Comparison of ENCODE assay signal across 8 cellular contexts in the genomic region with DNA sequence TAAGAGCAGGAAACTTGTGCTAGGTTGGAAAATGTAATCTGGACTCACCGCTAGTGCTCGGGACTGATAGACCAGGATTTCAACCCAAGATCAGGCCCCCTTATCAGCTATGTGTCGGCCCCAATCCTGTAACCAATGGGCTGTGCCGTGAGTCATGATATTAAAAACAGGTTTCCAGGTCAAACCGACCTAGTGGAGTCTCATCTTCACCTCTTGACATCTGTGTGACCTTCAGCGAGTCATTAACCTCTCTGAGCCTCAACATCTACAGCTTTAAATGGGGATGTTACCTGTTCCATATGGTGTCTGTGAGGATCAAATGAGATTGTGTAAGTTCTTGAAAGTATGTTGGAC. TPM values are rescaled to one million over a fixed set of nuclear protein-coding genes. Genes with fewer than 3 reads are reported as not detected.
DNase-seq lines count a peak whose midpoint lies in the region; ATAC-seq and TF ChIP-seq lines count a peak whose summit lies in the region.

No MANE protein-coding gene starts in this region.

- peak overlapping the region; percentile 95 for H3K4me3 ChIP-seq in iPS-18a (ENCODE audit: low read length)

- H3K4me1 ChIP-seq in iPS-18a (ENCODE audit: control insufficient read depth, low read depth, low read length): peaks cover 7% of the 10 kb centered on the region

- peaks cover 16% of the 10 kb centered on the region for H3K36me3 ChIP-seq in iPS-18a (ENCODE audit: control insufficient read depth, low read depth, low read length)

- no peak overlapping the region for H3K27ac ChIP-seq in iPS-18a (ENCODE audit: low read length)

- peak overlapping the region; percentile 87 for H3K9ac ChIP-seq in iPS-18a (ENCODE audit: low read length)

- intact Hi-C loops in activated T-helper 1 cell treated with anti-CD3 and anti-CD28 coated beads, Interleukin-12 subunit alpha, Interleukin-12 subunit beta, Interleukin-2, Interleukin-4 antibody, amounts not matched to agents 30 ng/mL and 10 ng/mL and 1 ng/mL, durations not matched to agents 14 hours and 24 hours and 36 hours (cut with micrococcal nuclease): loop anchor here (2.0 to 10.0 kb wide), 4 partner anchors 19 to 1944 kb away; a partner anchor contains a TSS

- no peaks in the 10 kb centered on the region for H3K27me3 Mint-ChIP-seq in activated T-helper 1 cell treated with anti-CD3 and anti-CD28 coated beads, Interleukin-12 subunit alpha, Interleukin-12 subunit beta, Interleukin-2, Interleukin-4 antibody, amounts not matched to agents 30 ng/mL and 10 ng/mL and 1 ng/mL, durations not matched to agents 14 hours and 24 hours and 36 hours (ENCODE audit: insufficient read depth)

- no peaks in the 10 kb centered on the region for H3K9me3 Mint-ChIP-seq in activated T-helper 1 cell treated with anti-CD3 and anti-CD28 coated beads, Interleukin-12 subunit alpha, Interleukin-12 subunit beta, Interleukin-2, Interleukin-4 antibody, amounts not matched to agents 30 ng/mL and 10 ng/mL and 1 ng/mL, durations not matched to agents 14 hours and 24 hours and 36 hours

- H3K36me3 Mint-ChIP-seq in activated T-helper 1 cell treated with anti-CD3 and anti-CD28 coated beads, Interleukin-12 subunit alpha, Interleukin-12 subunit beta, Interleukin-2, Interleukin-4 antibody, amounts not matched to agents 30 ng/mL and 10 ng/mL and 1 ng/mL, durations not matched to agents 14 hours and 24 hours and 36 hours (ENCODE audit: low read depth): peaks cover 26% of the 10 kb centered on the region

- in situ Hi-C loops in GM13977 (cut with MboI; ENCODE audit: low pct_unique_long_range_greater_than_20kb, low sequenced_read_pairs, unreplicated experiment): loop anchor here (10.0 to 25.0 kb wide), 2 partner anchors 123 to 236 kb away; a partner anchor contains a TSS

- TF ChIP-seq CTCF in GM10266 (IDR thresholded peaks at IDR 0.05; ENCODE audit: control insufficient read depth, insufficient read depth, low read depth, missing control alignments) (no peak), GM13977 (IDR thresholded peaks at IDR 0.05; ENCODE audit: extremely low read depth, insufficient read depth, missing control alignments) (no peak), GM20000 (IDR thresholded peaks at IDR 0.05; ENCODE audit: extremely low read depth, missing control alignments) (no peak)

- DNase-seq in GM04504 (ENCODE audit: low read depth) (peak; percentile 9), GM10266 (ENCODE audit: extremely low spot score) (no peak), GM13977 (ENCODE audit: low spot score) (no peak), GM20000 (ENCODE audit: low spot score) (no peak)
- DNase-seq in activated T-helper 1 cell treated with anti-CD3 and anti-CD28 coated beads, Interleukin-12 subunit alpha, Interleukin-12 subunit beta, Interleukin-2, Interleukin-4 antibody, amounts not matched to agents 30 ng/mL and 10 ng/mL and 1 ng/mL, durations not matched to agents 14 hours and 24 hours and 36 hours (ENCODE audit: low spot score): no peak
- DNase-seq in stimulated activated naive CD8-positive, alpha-beta T cell treated with anti-CD3 and anti-CD28 coated beads, Interleukin-15, Interleukin-2, amounts not matched to agents 100 U/mL and 50 U/mL, for 24 hours: no peak

- H3K4me1 Mint-ChIP-seq in activated T-helper 1 cell treated with anti-CD3 and anti-CD28 coated beads, Interleukin-12 subunit alpha, Interleukin-12 subunit beta, Interleukin-2, Interleukin-4 antibody, amounts not matched to agents 30 ng/mL and 10 ng/mL and 1 ng/mL, durations not matched to agents 14 hours and 24 hours and 36 hours (ENCODE audit: low read depth): peaks cover 42% of the 10 kb centered on the region

- peak overlapping the region; percentile 82 for H3K27ac Mint-ChIP-seq in activated T-helper 1 cell treated with anti-CD3 and anti-CD28 coated beads, Interleukin-12 subunit alpha, Interleukin-12 subunit beta, Interleukin-2, Interleukin-4 antibody, amounts not matched to agents 30 ng/mL and 10 ng/mL and 1 ng/mL, durations not matched to agents 14 hours and 24 hours and 36 hours

- H3K9me3 ChIP-seq in iPS-18a (ENCODE audit: control insufficient read depth, low read depth, low read length): no peaks in the 10 kb centered on the region

- peak; percentile 3 for ATAC-seq in HG02884 (IDR thresholded peaks at IDR 0.05; ENCODE audit: unreplicated experiment)
- peak; percentile 34 for ATAC-seq in stimulated activated naive CD8-positive, alpha-beta T cell treated with anti-CD3 and anti-CD28 coated beads, Interleukin-15, Interleukin-2, amounts not matched to agents 100 U/mL and 50 U/mL, for 24 hours

- H3K4me3 Mint-ChIP-seq in activated T-helper 1 cell treated with anti-CD3 and anti-CD28 coated beads, Interleukin-12 subunit alpha, Interleukin-12 subunit beta, Interleukin-2, Interleukin-4 antibody, amounts not matched to agents 30 ng/mL and 10 ng/mL and 1 ng/mL, durations not matched to agents 14 hours and 24 hours and 36 hours: peak overlapping the region; percentile 96

- H3K27me3 ChIP-seq in iPS-18a (ENCODE audit: control insufficient read depth, insufficient read depth, low read length): no peaks in the 10 kb centered on the region

RNA-seq across cellular contexts. Expression of a gene that starts 0.5 kb away (rescaled TPM):
- total RNA-seq in activated T-helper 1 cell treated with anti-CD3 and anti-CD28 coated beads, Interleukin-12 subunit alpha, Interleukin-12 subunit beta, Interleukin-2, Interleukin-4 antibody, amounts not matched to agents 30 ng/mL and 10 ng/mL and 1 ng/mL, durations not matched to agents 14 hours and 24 hours and 36 hours: 82.9 and 88.7 TPM in 2 replicates

RNA-seq across cellular contexts. Expression of a gene that starts 0.7 kb away (rescaled TPM):
- 16.9 and 19.0 TPM in 2 replicates for total RNA-seq in activated T-helper 1 cell treated with anti-CD3 and anti-CD28 coated beads, Interleukin-12 subunit alpha, Interleukin-12 subunit beta, Interleukin-2, Interleukin-4 antibody, amounts not matched to agents 30 ng/mL and 10 ng/mL and 1 ng/mL, durations not matched to agents 14 hours and 24 hours and 36 hours
